ENCODE assay signal across 2 cellular contexts in the genomic region with DNA sequence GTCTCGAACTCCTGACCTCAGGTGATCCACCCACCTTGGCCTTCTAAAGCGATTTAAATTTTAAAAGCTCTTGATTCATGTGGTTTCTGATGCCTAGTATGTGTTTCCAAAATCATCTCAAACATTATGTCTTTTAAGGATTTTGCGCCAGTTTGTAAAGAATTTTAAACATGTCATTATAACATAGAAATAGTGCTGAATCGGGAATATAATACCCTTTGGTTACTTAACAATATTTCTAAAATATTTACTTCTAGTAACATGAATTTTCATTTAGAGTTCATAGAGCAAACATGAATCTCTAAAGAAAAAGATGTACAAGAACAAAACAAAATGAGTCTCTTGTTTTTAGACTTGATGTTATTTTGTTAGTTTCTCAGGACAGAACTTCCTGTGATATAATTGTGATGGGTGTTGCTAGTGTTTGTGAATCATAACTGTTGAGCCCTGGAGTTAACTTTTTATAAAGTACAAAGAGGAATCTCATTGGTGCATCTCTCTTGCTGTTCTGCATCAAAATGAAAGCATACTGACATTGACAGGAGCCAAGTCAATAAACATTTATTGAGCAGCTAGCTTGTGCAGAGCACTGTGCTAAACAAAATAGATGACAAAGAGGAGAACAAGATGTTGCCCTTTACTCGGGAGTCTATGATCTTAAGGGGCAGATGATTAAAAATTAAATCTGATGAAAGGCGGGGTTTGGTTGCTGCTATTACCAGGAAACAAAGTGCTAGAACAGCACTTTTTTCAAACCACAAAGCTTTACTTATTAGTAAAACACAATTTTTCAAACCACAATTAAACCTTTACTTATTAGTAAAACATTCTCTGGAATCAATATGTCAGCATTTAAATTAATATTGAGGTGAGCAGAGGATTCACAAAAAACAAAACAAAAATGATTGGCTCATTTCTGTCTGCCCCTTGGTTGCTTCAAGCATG.
TF ChIP-seq lines count a peak whose summit lies in the region.

No MANE protein-coding gene starts in this region.

TF ChIP-seq in HepG2, 621 proteins besides CTCF, POLR2A, EP300 and RAD21:
- TF ChIP-seq MAFF (IDR thresholded peaks at IDR 0.05; ENCODE audit: low read depth, low read length) (peak; percentile 60), ZEB1 (IDR thresholded peaks at IDR 0.05; ENCODE audit: insufficient replicate concordance, low read depth) (no peak), MAFK (conservative IDR thresholded peaks at IDR 0.05 in 1 of 2, IDR thresholded peaks at IDR 0.05 in 1 of 2; ENCODE audit: low read length in 2 of 2) (peak; percentile 22 to 72; a peak in 3 of 4 replicates)
TF ChIP-seq in HepG2: peak in this region for 2.

TF ChIP-seq in K562, 482 proteins besides CTCF, POLR2A, EP300 and RAD21:
- TF ChIP-seq C11orf30 (IDR thresholded peaks at IDR 0.05; ENCODE audit: low read depth) (peak; percentile 78), MAFF (IDR thresholded peaks at IDR 0.05; ENCODE audit: low read length) (peak; percentile 76), ZNF695 (CRISPR knock-in tag; IDR thresholded peaks at IDR 0.05) (no peak), MAFK (IDR thresholded peaks at IDR 0.05; ENCODE audit: low read length) (peak; percentile 82), MAFG (tag; conservative IDR thresholded peaks at IDR 0.05) (peak; percentile 37; the same call in 1 of the 2 replicates), ZNF316 (IDR thresholded peaks at IDR 0.05) (peak; percentile 89)
- TF ChIP-seq, protein P1, sequence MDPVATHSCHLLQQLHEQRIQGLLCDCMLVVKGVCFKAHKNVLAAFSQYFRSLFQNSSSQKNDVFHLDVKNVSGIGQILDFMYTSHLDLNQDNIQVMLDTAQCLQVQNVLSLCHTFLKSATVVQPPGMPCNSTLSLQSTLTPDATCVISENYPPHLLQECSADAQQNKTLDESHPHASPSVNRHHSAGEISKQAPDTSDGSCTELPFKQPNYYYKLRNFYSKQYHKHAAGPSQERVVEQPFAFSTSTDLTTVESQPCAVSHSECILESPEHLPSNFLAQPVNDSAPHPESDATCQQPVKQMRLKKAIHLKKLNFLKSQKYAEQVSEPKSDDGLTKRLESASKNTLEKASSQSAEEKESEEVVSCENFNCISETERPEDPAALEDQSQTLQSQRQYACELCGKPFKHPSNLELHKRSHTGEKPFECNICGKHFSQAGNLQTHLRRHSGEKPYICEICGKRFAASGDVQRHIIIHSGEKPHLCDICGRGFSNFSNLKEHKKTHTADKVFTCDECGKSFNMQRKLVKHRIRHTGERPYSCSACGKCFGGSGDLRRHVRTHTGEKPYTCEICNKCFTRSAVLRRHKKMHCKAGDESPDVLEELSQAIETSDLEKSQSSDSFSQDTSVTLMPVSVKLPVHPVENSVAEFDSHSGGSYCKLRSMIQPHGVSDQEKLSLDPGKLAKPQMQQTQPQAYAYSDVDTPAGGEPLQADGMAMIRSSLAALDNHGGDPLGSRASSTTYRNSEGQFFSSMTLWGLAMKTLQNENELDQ (CRISPR knock-in tag; IDR thresholded peaks at IDR 0.05; ENCODE audit: borderline replicate concordance) = no peak
